23 cellular contexts compared by ENCODE assay signal in the genomic region with DNA sequence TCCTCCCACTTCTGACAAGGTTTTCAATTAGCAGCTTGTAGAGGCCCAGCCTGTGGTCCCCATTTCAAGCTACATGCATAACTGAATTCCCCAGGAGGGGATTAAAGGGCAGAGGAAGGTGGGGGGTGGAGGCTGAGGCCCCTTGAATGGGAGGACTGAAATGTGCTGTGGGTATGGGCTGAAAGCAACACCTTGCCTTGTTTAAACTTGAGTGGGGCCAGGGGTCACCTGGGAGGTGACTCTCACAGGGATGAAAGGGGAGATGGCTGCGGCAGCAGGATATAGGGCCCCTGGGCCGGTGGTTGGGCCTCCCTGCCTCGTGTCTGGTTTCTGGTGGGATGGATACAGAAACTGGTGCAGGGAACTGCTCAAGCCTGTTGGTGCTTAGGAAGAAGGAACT.
DNase-seq lines count a peak whose midpoint lies in the region; ATAC-seq and TF ChIP-seq lines count a peak whose summit lies in the region.
"Had no signal": no experiment of that assay in that cellular context is flagged by ENCODE, and none has a peak within 500 bp of the region (broad histone marks: within the 10 kb centered on the region; RNA-seq: fewer than 3 reads in every experiment).

No MANE protein-coding gene starts in this region.

- DNase-seq in HCT116 (ENCODE audit: low read depth, low spot score) (no peak), SW480 (ENCODE audit: low spot score) (peak; percentile 40), mesenchymal stem cell (no peak), type B pancreatic cell (ENCODE audit: extremely low spot score, unreplicated experiment) (no peak), colonic mucosa (no peak), MCF 10A (ENCODE audit: unreplicated experiment) (no peak)
- DNase-seq: AML-193; CD4-positive, alpha-beta T cell; DMS53; KBM-7; MG63; NCI-H1105 treated with DMSO at 0.1 percent for 48 hours; NCI-H146; NCI-H1930; NCI-H2107; NCI-H446; NCI-H524 treated with DMSO at 0.1 percent for 48 hours; NCI-H774 had no signal

- TF ChIP-seq CTCF in HCT116 (IDR thresholded peaks at IDR 0.05 in 2 of 3, conservative IDR thresholded peaks at IDR 0.05 in 1 of 3; ENCODE audit: borderline replicate concordance in 1 of 3, insufficient read depth in 1 of 3, low read depth in 2 of 3, low read length in 2 of 3) (no peak), type B pancreatic cell (conservative IDR thresholded peaks at IDR 0.05) (no peak), colonic mucosa (IDR thresholded peaks at IDR 0.05) (no peak), MCF 10A (IDR thresholded peaks at IDR 0.05; ENCODE audit: unreplicated experiment) (no peak)

- H3K4me3 ChIP-seq in HCT116 (replicated peaks in 1 of 2; ENCODE audit: low read depth in 1 of 2, low read length in 2 of 2) (no peak overlapping the region), mesenchymal stem cell (ENCODE audit: insufficient read depth in 1 of 2, low read depth in 1 of 2, low read length in 2 of 2) (no peak overlapping the region), colonic mucosa (no peak overlapping the region)
- H3K4me3 ChIP-seq: A549; BLaER1 treated with 17β-estradiol and CSF1 and Interleukin-3, amounts not matched to agents 10 nM and 100 nM; MG63 had no signal

- H3K9me3 Mint-ChIP-seq in type B pancreatic cell (peaks cover 5% of the 10 kb centered on the region), MCF 10A (ENCODE audit: unreplicated experiment) (no peaks in the 10 kb centered on the region)
- H3K9me3 Mint-ChIP-seq: CD4-positive, alpha-beta T cell had no signal

- H2BK12ac ChIP-seq in mesenchymal stem cell (ENCODE audit: low read length in 2 of 2): peak overlapping the region in 1 of 2 experiments; percentile 60

- H3K9me2 ChIP-seq in HCT116 (ENCODE audit: insufficient read depth): no peaks in the 10 kb centered on the region

- no peak overlapping the region for H3K4ac ChIP-seq in mesenchymal stem cell (ENCODE audit: low read depth in 1 of 2, low read length in 2 of 2)

- H3K27me3 ChIP-seq in HCT116 (ENCODE audit: insufficient read depth, low read length) (no peaks in the 10 kb centered on the region), mesenchymal stem cell (ENCODE audit: control insufficient read depth in 1 of 2, insufficient read depth in 1 of 2, low read length in 2 of 2) (peaks cover 0 to 47% of the 10 kb centered on the region in 2 experiments), colonic mucosa (no peaks in the 10 kb centered on the region)
- H3K27me3 ChIP-seq: BLaER1 treated with 17β-estradiol and CSF1 and Interleukin-3, amounts not matched to agents 10 nM and 100 nM; MG63 had no signal

- TF ChIP-seq RAD21 in HCT116 (IDR thresholded peaks at IDR 0.05; ENCODE audit: low read depth): no peak

- H3K18ac ChIP-seq in mesenchymal stem cell (ENCODE audit: low read depth in 1 of 2, low read length in 2 of 2): peak overlapping the region in 1 of 2 experiments; percentile 28

- no peak overlapping the region for H3K23ac ChIP-seq in mesenchymal stem cell (ENCODE audit: low read length in 2 of 2)

- peaks cover 8 to 21% of the 10 kb centered on the region in 2 experiments for H3K4me1 ChIP-seq in HCT116 (ENCODE audit: control insufficient read depth in 1 of 2, insufficient read depth in 2 of 2, low read length in 2 of 2)
- H3K4me1 ChIP-seq in mesenchymal stem cell (ENCODE audit: control insufficient read depth, insufficient read depth, low read depth, low read length): peaks cover 19% of the 10 kb centered on the region
- H3K4me1 ChIP-seq in colonic mucosa: peaks cover 8% of the 10 kb centered on the region
- H3K4me1 ChIP-seq: A549 had no signal

- no peak overlapping the region for H2BK15ac ChIP-seq in mesenchymal stem cell (ENCODE audit: low read depth, poor library complexity, severe bottlenecking)

- H3K14ac ChIP-seq in mesenchymal stem cell (ENCODE audit: low read length in 2 of 2): no peak overlapping the region

- H3K4me2 ChIP-seq in HCT116 (ENCODE audit: low read length) (peak overlapping the region; percentile 31), mesenchymal stem cell (ENCODE audit: low read length, poor library complexity, severe bottlenecking) (no peak overlapping the region)
- H3K4me2 ChIP-seq: A549; BLaER1 treated with 17β-estradiol and CSF1 and Interleukin-3, amounts not matched to agents 10 nM and 100 nM had no signal

- RAD21 ChIA-PET in HCT116 (lab: Charles Lee; ENCODE audit: low non-redundant PET in 1 of 2, low total read pairs in 2 of 2, uncharacterized antibody in 2 of 2, unreplicated experiment in 2 of 2): no interaction called here

- WGBS in mesenchymal stem cell: 74% methylated on average over 3 of the region's 3 CpGs

- ATAC-seq in HCT116: peak; percentile 21
- no peak for ATAC-seq in GM21528 (IDR thresholded peaks at IDR 0.05; ENCODE audit: low FRiP score, unreplicated experiment)
- ATAC-seq: PC-3, SK-N-SH treated with all-trans-retinoic acid at 6 μM for 48 hours had no signal

- H3K27ac Mint-ChIP-seq in type B pancreatic cell (no peak overlapping the region), MCF 10A (ENCODE audit: low read depth, unreplicated experiment) (no peak overlapping the region)
- H3K27ac Mint-ChIP-seq: CD4-positive, alpha-beta T cell had no signal

- no peak overlapping the region for H3K9ac ChIP-seq in HCT116 (ENCODE audit: low read length)
- no peak overlapping the region for H3K9ac ChIP-seq in mesenchymal stem cell (ENCODE audit: low read length)
- H3K9ac ChIP-seq in colonic mucosa (ENCODE audit: low read depth in 2 of 2, low read length in 2 of 2): no peak overlapping the region
- H3K9ac ChIP-seq: BLaER1 treated with 17β-estradiol and CSF1 and Interleukin-3, amounts not matched to agents 10 nM and 100 nM had no signal

- no peaks in the 10 kb centered on the region for H3K79me2 ChIP-seq in HCT116 (ENCODE audit: insufficient read depth, low read length)

- H2AFZ ChIP-seq in HCT116 (ENCODE audit: low read depth, low read length, poor library complexity, severe bottlenecking): no peak overlapping the region
- no peak overlapping the region for H2AFZ ChIP-seq in mesenchymal stem cell (ENCODE audit: low read depth, low read length)

- no peaks in the 10 kb centered on the region for H3K36me3 Mint-ChIP-seq in type B pancreatic cell
- H3K36me3 Mint-ChIP-seq in MCF 10A (ENCODE audit: insufficient read depth, unreplicated experiment): no peaks in the 10 kb centered on the region

- POLR2A ChIA-PET in HCT116 (lab: Charles Lee) (no interaction called here), MCF 10A (lab: Yijun Ruan, JAX) (no interaction called here)

- no peaks in the 10 kb centered on the region for H3K79me1 ChIP-seq in mesenchymal stem cell (replicated peaks; ENCODE audit: low read length, poor library complexity, severe bottlenecking)

- H3K4me1 Mint-ChIP-seq in type B pancreatic cell (ENCODE audit: unreplicated experiment) (peaks cover 64% of the 10 kb centered on the region), MCF 10A (ENCODE audit: insufficient read depth, unreplicated experiment) (peaks cover 18% of the 10 kb centered on the region)

- BruUV-seq in HCT116 (replicated peaks; lab: Mats Ljungman, UMichigan) (no TSS peak), MCF 10A (replicated peaks; lab: Mats Ljungman, UMichigan) (no TSS peak)

- TF ChIP-seq POLR2A in HCT116 (IDR thresholded peaks at IDR 0.05; ENCODE audit: borderline replicate concordance, extremely low read depth, insufficient read depth, insufficient read length): no peak

- no peak overlapping the region for H4K91ac ChIP-seq in mesenchymal stem cell (ENCODE audit: low read length)

- H3K36me3 ChIP-seq in HCT116 (ENCODE audit: control insufficient read depth in 1 of 2, insufficient read depth in 2 of 2, low read length in 2 of 2) (no peaks in the 10 kb centered on the region), mesenchymal stem cell (ENCODE audit: control insufficient read depth in 1 of 2, insufficient read depth in 2 of 2, low read depth in 1 of 2, low read length in 2 of 2) (no peaks in the 10 kb centered on the region), colonic mucosa (no peaks in the 10 kb centered on the region)
- H3K36me3 ChIP-seq: BLaER1 treated with 17β-estradiol and CSF1 and Interleukin-3, amounts not matched to agents 10 nM and 100 nM; MG63 had no signal

- no peaks in the 10 kb centered on the region for H4K20me1 ChIP-seq in HCT116 (ENCODE audit: insufficient read depth)
- H4K20me1 ChIP-seq: BLaER1 treated with 17β-estradiol and CSF1 and Interleukin-3, amounts not matched to agents 10 nM and 100 nM had no signal

- H4K8ac ChIP-seq in mesenchymal stem cell (ENCODE audit: low read length): peak overlapping the region; percentile 59

- peak overlapping the region; percentile 51 for H2BK5ac ChIP-seq in mesenchymal stem cell (ENCODE audit: low read depth, low read length, poor library complexity, severe bottlenecking)

- peak overlapping the region; percentile 20 for H3K4me3 Mint-ChIP-seq in type B pancreatic cell
- H3K4me3 Mint-ChIP-seq in MCF 10A (ENCODE audit: unreplicated experiment): no peak overlapping the region
- H3K4me3 Mint-ChIP-seq: CD4-positive, alpha-beta T cell had no signal

- no peaks in the 10 kb centered on the region for H3K9me3 ChIP-seq in HCT116 (ENCODE audit: control insufficient read depth in 1 of 2, insufficient read depth in 1 of 2, low read depth in 1 of 2, low read length in 2 of 2)
- H3K9me3 ChIP-seq in mesenchymal stem cell (ENCODE audit: control insufficient read depth, low read length): no peaks in the 10 kb centered on the region
- H3K9me3 ChIP-seq in colonic mucosa: no peaks in the 10 kb centered on the region
- H3K9me3 ChIP-seq: A549; BLaER1 treated with 17β-estradiol and CSF1 and Interleukin-3, amounts not matched to agents 10 nM and 100 nM; MG63 had no signal

- H2AK5ac ChIP-seq in mesenchymal stem cell (ENCODE audit: low read length, severe bottlenecking): peak overlapping the region; percentile 60

- no peak overlapping the region for H3K27ac ChIP-seq in HCT116 (ENCODE audit: low read depth, low read length)
- peak overlapping the region; percentile 51 for H3K27ac ChIP-seq in mesenchymal stem cell (ENCODE audit: low read length, poor library complexity, severe bottlenecking)
- no peak overlapping the region for H3K27ac ChIP-seq in colonic mucosa
- H3K27ac ChIP-seq: A549; BLaER1 treated with 17β-estradiol and CSF1 and Interleukin-3, amounts not matched to agents 10 nM and 100 nM had no signal

- H3K27me3 Mint-ChIP-seq in type B pancreatic cell (peaks cover 11% of the 10 kb centered on the region), MCF 10A (ENCODE audit: insufficient read depth, unreplicated experiment) (no peaks in the 10 kb centered on the region)

- intact Hi-C loops in HCT116 (cut with micrococcal nuclease) (no loop called here), colonic mucosa (cut with DNase I) (no loop called here), MCF 10A (cut with micrococcal nuclease) (no loop called here)

- no peak overlapping the region for H2BK120ac ChIP-seq in mesenchymal stem cell (ENCODE audit: low read depth, low read length)

- CTCF ChIA-PET in HCT116 (lab: Charles Lee) (no interaction called here), MCF 10A (lab: Yijun Ruan, JAX) (interaction anchor here (0.7 to 2.0 kb wide), 2 partner anchors 18 to 38 kb away, joined by 4 read pairs; no protein-coding TSS in a partner anchor)

TF ChIP-seq in HCT116, 20 proteins besides CTCF, POLR2A, EP300 and RAD21 (continues in another document):
- no peak for TF ChIP-seq ELF1 (IDR thresholded peaks at IDR 0.05; ENCODE audit: borderline replicate concordance, low read depth)
